ENCODE assay signal across 14 cellular contexts in genomic region chr18:77376733-77377094, GRCh38.
"Had no signal": no experiment of that assay in that cellular context is flagged by ENCODE, and none has a peak within 500 bp of the region (broad histone marks: within the 10 kb centered on the region; RNA-seq: fewer than 3 reads in every experiment).

No MANE protein-coding gene starts in this region.

- H3K9me3 ChIP-seq: SJCRH30 had no signal

- DNase-seq: KBM-7; MV-4-11; NCI-H1048; NCI-H1436 treated with DMSO at 0.1 percent for 48 hours; NCI-H187; NCI-H2029; NCI-H226; NCI-H524 treated with DMSO at 0.1 percent for 48 hours; NK-92 treated with Interleukin-12 subunit alpha and Interleukin-12 subunit beta, amount 100 ng/mL, for 24 hours; SJCRH30; T-helper 1 cell had no signal

- H3K4me1 ChIP-seq: SJCRH30 had no signal

- H3K36me3 ChIP-seq: SJCRH30 had no signal

- H3K4me3 ChIP-seq: SJCRH30 had no signal

- H3K27me3 ChIP-seq: SJCRH30 had no signal

- ATAC-seq: Panc1, SK-N-SH treated with all-trans-retinoic acid at 6 μM for 48 hours had no signal

- H3K27ac ChIP-seq: RWPE1, SJCRH30 had no signal
